Comparison of ENCODE assay signal across 10 cellular contexts in the genomic region with DNA sequence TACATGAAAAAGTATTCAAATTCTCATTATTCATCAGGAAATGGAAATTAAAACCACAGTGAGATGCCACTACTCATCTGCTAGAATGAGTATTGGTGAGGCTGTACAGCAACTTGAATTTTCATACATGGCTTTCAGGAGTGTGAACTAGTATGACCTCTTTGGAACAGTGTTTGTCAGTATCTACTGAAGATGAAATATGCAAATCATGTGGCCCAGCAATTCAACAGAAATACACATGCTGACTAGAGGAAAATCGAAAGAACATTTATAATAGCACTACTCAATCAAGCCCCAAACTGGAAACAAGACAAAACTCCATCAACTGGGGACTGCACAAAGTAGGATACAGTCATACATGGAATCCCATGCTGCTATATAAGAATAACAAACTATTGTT.
A peak's percentile ranks its signal among the peaks of the same experiment; 100 is the strongest.
DNase-seq lines count a peak whose midpoint lies in the region; ATAC-seq and TF ChIP-seq lines count a peak whose summit lies in the region.
"Had no signal": no experiment of that assay in that cellular context is flagged by ENCODE, and none has a peak within 500 bp of the region (broad histone marks: within the 10 kb centered on the region; RNA-seq: fewer than 3 reads in every experiment).

No MANE protein-coding gene starts in this region.

- no peak overlapping the region for H3K4me3 ChIP-seq in DOHH2 (ENCODE audit: low read length)
- H3K4me3 ChIP-seq: MG63 had no signal

- no peaks in the 10 kb centered on the region; the same call in 1 of the 2 replicates for H3K27me3 ChIP-seq in DOHH2 (ENCODE audit: control insufficient read depth, low read length)
- H3K27me3 ChIP-seq: brain microvascular endothelial cell, MG63 had no signal

- no peak for DNase-seq in DMS 273 treated with DMSO at 0.1 percent for 48 hours (lab: John Stamatoyannopoulos, UW)
- DNase-seq in DMS53 treated with DMSO at 0.1 percent for 48 hours (lab: John Stamatoyannopoulos, UW; ENCODE audit: unreplicated experiment) = no peak
- DNase-seq in activated naive CD4-positive, alpha-beta T cell treated with anti-CD3 and anti-CD28 coated beads, Interleukin-2, amount 50 U/mL, for 16 hours = no peak
- no peak for DNase-seq in globus pallidus (ENCODE audit: low spot score)
- DNase-seq: brain microvascular endothelial cell, MG63 had no signal

- no peaks in the 10 kb centered on the region for H4K20me1 ChIP-seq in DOHH2 (ENCODE audit: control insufficient read depth, insufficient read depth, low read depth, low read length)

- no peak for TF ChIP-seq CTCF in DOHH2 (IDR thresholded peaks at IDR 0.05; ENCODE audit: low read depth, low read length, poor library complexity, severe bottlenecking)

- no peaks in the 10 kb centered on the region for H3F3A ChIP-seq in DOHH2 (ENCODE audit: control insufficient read depth, insufficient read depth)

- no peaks in the 10 kb centered on the region for H3K36me3 ChIP-seq in DOHH2 (ENCODE audit: control insufficient read depth, low read length)
- H3K36me3 ChIP-seq: brain microvascular endothelial cell, MG63 had no signal

- H3K9me3 ChIP-seq in DOHH2 (ENCODE audit: control insufficient read depth, insufficient read depth, low read length) = peaks cover 3% of the 10 kb centered on the region; the same call in 1 of the 2 replicates
- H3K9me3 ChIP-seq: MG63 had no signal

- H3K9me2 ChIP-seq in DOHH2 (replicated peaks; ENCODE audit: control insufficient read depth, low read length) = no peaks in the 10 kb centered on the region

- H3K4me2 ChIP-seq in DOHH2 (ENCODE audit: low read length) = 0 out of 2 replicates have a peak overlapping the region, but pooled peaks have one; percentile 5

- no peak overlapping the region for H3K27ac ChIP-seq in DOHH2 (ENCODE audit: low read depth, low read length)
- H3K27ac ChIP-seq: brain microvascular endothelial cell had no signal

- H3K79me2 ChIP-seq in DOHH2 (ENCODE audit: control insufficient read depth, low read length) = no peaks in the 10 kb centered on the region

- peaks cover 5% of the 10 kb centered on the region for H3K4me1 ChIP-seq in DOHH2 (ENCODE audit: control insufficient read depth, low read length)

- ATAC-seq in GM19023 (IDR thresholded peaks at IDR 0.05; ENCODE audit: unreplicated experiment) = peak; percentile 95
- ATAC-seq in GM21825 (IDR thresholded peaks at IDR 0.05; ENCODE audit: unreplicated experiment) = peak; percentile 96
- peak; percentile 98 for ATAC-seq in HG03196 (IDR thresholded peaks at IDR 0.05; ENCODE audit: unreplicated experiment)
